8 cellular contexts compared by ENCODE assay signal in the genomic region with DNA sequence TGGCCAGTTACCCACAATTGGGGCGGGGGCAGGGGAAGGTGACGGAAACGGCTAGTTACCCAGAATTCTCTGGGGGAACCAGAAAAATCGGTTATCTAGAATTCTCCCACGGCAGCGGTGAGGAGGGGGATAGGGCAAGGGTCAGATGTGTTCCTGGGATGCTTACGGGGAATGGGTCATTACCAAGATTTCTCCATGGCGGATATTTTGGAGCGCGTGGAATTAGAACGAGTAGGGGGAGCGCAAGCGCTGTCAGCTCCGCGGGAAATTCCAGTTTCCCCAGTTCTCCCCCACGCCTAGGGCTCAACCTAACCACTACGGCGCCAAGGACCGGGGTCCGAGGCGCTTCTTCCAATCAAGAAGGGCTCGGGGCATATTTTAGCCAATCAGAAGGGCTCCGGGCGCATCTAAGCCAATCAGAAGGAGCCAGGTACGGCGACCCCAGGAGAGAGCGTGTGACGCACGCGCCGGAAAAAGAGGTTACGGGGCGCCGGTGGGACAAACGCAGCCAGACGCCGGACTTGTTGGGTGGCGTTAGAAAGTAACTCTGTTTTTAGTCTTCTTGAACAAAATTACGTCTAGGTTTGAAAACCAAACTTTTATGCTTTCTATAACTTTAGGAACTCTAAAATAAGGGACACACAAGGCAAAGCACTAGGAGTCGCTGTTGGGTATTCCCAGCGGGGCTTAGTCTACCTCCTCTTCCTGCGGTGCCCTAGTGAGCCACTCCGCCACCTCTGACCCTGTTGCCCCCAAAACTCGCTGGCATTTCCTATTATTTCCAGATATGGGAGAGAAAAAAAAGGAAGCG. TPM values are rescaled to one million over a fixed set of nuclear protein-coding genes. Genes with fewer than 3 reads are reported as not detected.
A peak's percentile ranks its signal among the peaks of the same experiment; 100 is the strongest.
DNase-seq lines count a peak whose midpoint lies in the region; ATAC-seq and TF ChIP-seq lines count a peak whose summit lies in the region.

A gene with protein sequence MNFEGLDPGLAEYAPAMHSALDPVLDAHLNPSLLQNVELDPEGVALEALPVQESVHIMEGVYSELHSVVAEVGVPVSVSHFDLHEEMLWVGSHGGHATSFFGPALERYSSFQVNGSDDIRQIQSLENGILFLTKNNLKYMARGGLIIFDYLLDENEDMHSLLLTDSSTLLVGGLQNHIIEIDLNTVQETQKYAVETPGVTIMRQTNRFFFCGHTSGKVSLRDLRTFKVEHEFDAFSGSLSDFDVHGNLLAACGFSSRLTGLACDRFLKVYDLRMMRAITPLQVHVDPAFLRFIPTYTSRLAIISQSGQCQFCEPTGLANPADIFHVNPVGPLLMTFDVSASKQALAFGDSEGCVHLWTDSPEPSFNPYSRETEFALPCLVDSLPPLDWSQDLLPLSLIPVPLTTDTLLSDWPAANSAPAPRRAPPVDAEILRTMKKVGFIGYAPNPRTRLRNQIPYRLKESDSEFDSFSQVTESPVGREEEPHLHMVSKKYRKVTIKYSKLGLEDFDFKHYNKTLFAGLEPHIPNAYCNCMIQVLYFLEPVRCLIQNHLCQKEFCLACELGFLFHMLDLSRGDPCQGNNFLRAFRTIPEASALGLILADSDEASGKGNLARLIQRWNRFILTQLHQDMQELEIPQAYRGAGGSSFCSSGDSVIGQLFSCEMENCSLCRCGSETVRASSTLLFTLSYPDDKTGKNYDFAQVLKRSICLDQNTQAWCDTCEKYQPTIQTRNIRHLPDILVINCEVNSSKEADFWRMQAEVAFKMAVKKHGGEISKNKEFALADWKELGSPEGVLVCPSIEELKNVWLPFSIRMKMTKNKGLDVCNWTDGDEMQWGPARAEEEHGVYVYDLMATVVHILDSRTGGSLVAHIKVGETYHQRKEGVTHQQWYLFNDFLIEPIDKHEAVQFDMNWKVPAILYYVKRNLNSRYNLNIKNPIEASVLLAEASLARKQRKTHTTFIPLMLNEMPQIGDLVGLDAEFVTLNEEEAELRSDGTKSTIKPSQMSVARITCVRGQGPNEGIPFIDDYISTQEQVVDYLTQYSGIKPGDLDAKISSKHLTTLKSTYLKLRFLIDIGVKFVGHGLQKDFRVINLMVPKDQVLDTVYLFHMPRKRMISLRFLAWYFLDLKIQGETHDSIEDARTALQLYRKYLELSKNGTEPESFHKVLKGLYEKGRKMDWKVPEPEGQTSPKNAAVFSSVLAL (minus strand): TSS at position 322 of the 811 bp plus-strand sequence. CDS start 906 bp downstream, outside the sequence.

- no peaks in the 10 kb centered on the region for H3K27me3 ChIP-seq in left lung

- peaks cover 0 to 3% (median 0%) of the 10 kb centered on the region in 7 donors for H3K9me3 Mint-ChIP-seq in CD14-positive monocyte
- no peaks in the 10 kb centered on the region for H3K9me3 Mint-ChIP-seq in dendritic cell treated with granulocyte-macrophage colony-stimulating factor and Interleukin-4, amounts not matched to agents 40 ng/mL and 50 ng/mL, for 4 days

- peaks cover 0 to 3% (median 2%) of the 10 kb centered on the region in 3 donors for H3K27me3 Mint-ChIP-seq in CD14-positive monocyte (ENCODE audit: low read depth in 3 of 3)
- H3K27me3 Mint-ChIP-seq in dendritic cell treated with granulocyte-macrophage colony-stimulating factor and Interleukin-4, amounts not matched to agents 40 ng/mL and 50 ng/mL, for 4 days: no peaks in the 10 kb centered on the region

- H3K36me3 ChIP-seq in left lung: no peaks in the 10 kb centered on the region

- ATAC-seq in GM19372 (IDR thresholded peaks at IDR 0.05; ENCODE audit: low read depth, unreplicated experiment) (peak; percentile 97), HG03558 (IDR thresholded peaks at IDR 0.05; ENCODE audit: extremely low read depth, unreplicated experiment) (peak; percentile 65), left lung (peak; percentile 99)

- peak within 1 kb of the TSS; percentile 83 to 94 for H3K4me3 Mint-ChIP-seq in CD14-positive monocyte
- peak within 1 kb of the TSS; percentile 88 for H3K4me3 Mint-ChIP-seq in dendritic cell treated with granulocyte-macrophage colony-stimulating factor and Interleukin-4, amounts not matched to agents 40 ng/mL and 50 ng/mL, for 4 days

- peaks cover 53% of the 10 kb centered on the region for H3K4me1 Mint-ChIP-seq in CD14-positive monocyte
- H3K4me1 Mint-ChIP-seq in dendritic cell treated with granulocyte-macrophage colony-stimulating factor and Interleukin-4, amounts not matched to agents 40 ng/mL and 50 ng/mL, for 4 days (ENCODE audit: low read depth): peaks cover 60% of the 10 kb centered on the region

- H3K36me3 Mint-ChIP-seq in CD14-positive monocyte: peaks cover 3 to 8% of the 10 kb centered on the region in 2 donors
- peaks cover 21% of the 10 kb centered on the region for H3K36me3 Mint-ChIP-seq in dendritic cell treated with granulocyte-macrophage colony-stimulating factor and Interleukin-4, amounts not matched to agents 40 ng/mL and 50 ng/mL, for 4 days (ENCODE audit: low read depth)

- H3K27ac Mint-ChIP-seq in CD14-positive monocyte: peak within 1 kb of the TSS; percentile 99 to 100 (median 100)
- H3K27ac Mint-ChIP-seq in dendritic cell treated with granulocyte-macrophage colony-stimulating factor and Interleukin-4, amounts not matched to agents 40 ng/mL and 50 ng/mL, for 4 days: peak within 1 kb of the TSS; percentile 100

- peak; percentile 90 for DNase-seq in CD14-positive monocyte (ENCODE audit: low spot score)
- DNase-seq in NCI-H748 (lab: John Stamatoyannopoulos, UW; ENCODE audit: unreplicated experiment): peak; percentile 99
- peak; percentile 91 for DNase-seq in activated CD4-positive, alpha-beta T cell treated with anti-CD3 and anti-CD28 coated beads, Interleukin-2, amount 50 U/mL, for 1 hour
- DNase-seq in left lung: peak; percentile 93 to 96
- peak; percentile 85 to 86 for DNase-seq in stimulated activated CD4-positive, alpha-beta T cell treated with anti-CD3 and anti-CD28 coated beads, Interleukin-2, amount 100 ng/mL, for 48 hours

- TF ChIP-seq CTCF in CD14-positive monocyte (IDR thresholded peaks at IDR 0.05) (peak; percentile 74), left lung (IDR thresholded peaks at IDR 0.05) (peak; percentile 21 to 35)

- H3K4me1 ChIP-seq in left lung: peaks cover 0 to 38% of the 10 kb centered on the region in 2 donors

- no peaks in the 10 kb centered on the region for H3K9me3 ChIP-seq in left lung

- intact Hi-C loops in CD14-positive monocyte (cut with micrococcal nuclease): loop anchor here in 1 of 2 donors (2.0 to 10.0 kb wide), 2 partner anchors 17 to 131 kb away; partner anchors contain the start of gene SPRYD4
- intact Hi-C loops in dendritic cell treated with granulocyte-macrophage colony-stimulating factor and Interleukin-4, amounts not matched to agents 40 ng/mL and 50 ng/mL, for 4 days (cut with micrococcal nuclease): loop anchor here (1.0 kb wide), 1 partner anchor 18 kb away; no protein-coding TSS in a partner anchor
- intact Hi-C loops in left lung (cut with DNase I): no loop called here

- H3K27ac ChIP-seq in left lung: peak within 1 kb of the TSS; percentile 93 to 95

- peak within 1 kb of the TSS; percentile 50 to 53 for H3K4me3 ChIP-seq in left lung

RNA-seq across cellular contexts. Expression of the gene that starts here (rescaled TPM):
- polyA plus RNA-seq in CD14-positive monocyte: 10 to 100 TPM in 1 of 2 donors, 1 to 10 TPM in 1; 8.8 to 16.0 TPM
- 10 to 100 TPM; 49.9 to 58.4 TPM for total RNA-seq in left lung

Comparison
In these comparisons a context has a peak if more than half of its experiments do, and no peak if none do; other contexts are left out.
1. Peak in every context shown above with its lines: DNase-seq, ATAC-seq, H3K4me3 ChIP-seq and H3K27ac ChIP-seq.